Comparison of ENCODE assay signal across 1 cellular context in the genomic region with DNA sequence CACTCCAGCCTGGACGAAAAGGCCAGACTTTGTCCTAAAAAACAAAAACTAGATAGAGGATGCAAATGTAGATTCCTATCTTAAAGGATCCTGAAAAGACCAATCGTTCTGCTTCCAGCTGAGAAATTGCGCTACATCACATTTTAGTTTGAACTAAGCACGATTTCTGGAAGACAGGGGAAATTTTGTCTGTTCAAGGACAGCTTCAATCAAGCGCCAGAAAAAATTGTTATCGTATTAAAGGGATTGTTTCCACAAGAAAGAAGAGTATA.
TF ChIP-seq lines count a peak whose summit lies in the region.

No MANE protein-coding gene starts in this region.

TF ChIP-seq in GM23338, 12 proteins besides CTCF, POLR2A, EP300 and RAD21 (continued from another document):
- TF ChIP-seq, protein P1, sequence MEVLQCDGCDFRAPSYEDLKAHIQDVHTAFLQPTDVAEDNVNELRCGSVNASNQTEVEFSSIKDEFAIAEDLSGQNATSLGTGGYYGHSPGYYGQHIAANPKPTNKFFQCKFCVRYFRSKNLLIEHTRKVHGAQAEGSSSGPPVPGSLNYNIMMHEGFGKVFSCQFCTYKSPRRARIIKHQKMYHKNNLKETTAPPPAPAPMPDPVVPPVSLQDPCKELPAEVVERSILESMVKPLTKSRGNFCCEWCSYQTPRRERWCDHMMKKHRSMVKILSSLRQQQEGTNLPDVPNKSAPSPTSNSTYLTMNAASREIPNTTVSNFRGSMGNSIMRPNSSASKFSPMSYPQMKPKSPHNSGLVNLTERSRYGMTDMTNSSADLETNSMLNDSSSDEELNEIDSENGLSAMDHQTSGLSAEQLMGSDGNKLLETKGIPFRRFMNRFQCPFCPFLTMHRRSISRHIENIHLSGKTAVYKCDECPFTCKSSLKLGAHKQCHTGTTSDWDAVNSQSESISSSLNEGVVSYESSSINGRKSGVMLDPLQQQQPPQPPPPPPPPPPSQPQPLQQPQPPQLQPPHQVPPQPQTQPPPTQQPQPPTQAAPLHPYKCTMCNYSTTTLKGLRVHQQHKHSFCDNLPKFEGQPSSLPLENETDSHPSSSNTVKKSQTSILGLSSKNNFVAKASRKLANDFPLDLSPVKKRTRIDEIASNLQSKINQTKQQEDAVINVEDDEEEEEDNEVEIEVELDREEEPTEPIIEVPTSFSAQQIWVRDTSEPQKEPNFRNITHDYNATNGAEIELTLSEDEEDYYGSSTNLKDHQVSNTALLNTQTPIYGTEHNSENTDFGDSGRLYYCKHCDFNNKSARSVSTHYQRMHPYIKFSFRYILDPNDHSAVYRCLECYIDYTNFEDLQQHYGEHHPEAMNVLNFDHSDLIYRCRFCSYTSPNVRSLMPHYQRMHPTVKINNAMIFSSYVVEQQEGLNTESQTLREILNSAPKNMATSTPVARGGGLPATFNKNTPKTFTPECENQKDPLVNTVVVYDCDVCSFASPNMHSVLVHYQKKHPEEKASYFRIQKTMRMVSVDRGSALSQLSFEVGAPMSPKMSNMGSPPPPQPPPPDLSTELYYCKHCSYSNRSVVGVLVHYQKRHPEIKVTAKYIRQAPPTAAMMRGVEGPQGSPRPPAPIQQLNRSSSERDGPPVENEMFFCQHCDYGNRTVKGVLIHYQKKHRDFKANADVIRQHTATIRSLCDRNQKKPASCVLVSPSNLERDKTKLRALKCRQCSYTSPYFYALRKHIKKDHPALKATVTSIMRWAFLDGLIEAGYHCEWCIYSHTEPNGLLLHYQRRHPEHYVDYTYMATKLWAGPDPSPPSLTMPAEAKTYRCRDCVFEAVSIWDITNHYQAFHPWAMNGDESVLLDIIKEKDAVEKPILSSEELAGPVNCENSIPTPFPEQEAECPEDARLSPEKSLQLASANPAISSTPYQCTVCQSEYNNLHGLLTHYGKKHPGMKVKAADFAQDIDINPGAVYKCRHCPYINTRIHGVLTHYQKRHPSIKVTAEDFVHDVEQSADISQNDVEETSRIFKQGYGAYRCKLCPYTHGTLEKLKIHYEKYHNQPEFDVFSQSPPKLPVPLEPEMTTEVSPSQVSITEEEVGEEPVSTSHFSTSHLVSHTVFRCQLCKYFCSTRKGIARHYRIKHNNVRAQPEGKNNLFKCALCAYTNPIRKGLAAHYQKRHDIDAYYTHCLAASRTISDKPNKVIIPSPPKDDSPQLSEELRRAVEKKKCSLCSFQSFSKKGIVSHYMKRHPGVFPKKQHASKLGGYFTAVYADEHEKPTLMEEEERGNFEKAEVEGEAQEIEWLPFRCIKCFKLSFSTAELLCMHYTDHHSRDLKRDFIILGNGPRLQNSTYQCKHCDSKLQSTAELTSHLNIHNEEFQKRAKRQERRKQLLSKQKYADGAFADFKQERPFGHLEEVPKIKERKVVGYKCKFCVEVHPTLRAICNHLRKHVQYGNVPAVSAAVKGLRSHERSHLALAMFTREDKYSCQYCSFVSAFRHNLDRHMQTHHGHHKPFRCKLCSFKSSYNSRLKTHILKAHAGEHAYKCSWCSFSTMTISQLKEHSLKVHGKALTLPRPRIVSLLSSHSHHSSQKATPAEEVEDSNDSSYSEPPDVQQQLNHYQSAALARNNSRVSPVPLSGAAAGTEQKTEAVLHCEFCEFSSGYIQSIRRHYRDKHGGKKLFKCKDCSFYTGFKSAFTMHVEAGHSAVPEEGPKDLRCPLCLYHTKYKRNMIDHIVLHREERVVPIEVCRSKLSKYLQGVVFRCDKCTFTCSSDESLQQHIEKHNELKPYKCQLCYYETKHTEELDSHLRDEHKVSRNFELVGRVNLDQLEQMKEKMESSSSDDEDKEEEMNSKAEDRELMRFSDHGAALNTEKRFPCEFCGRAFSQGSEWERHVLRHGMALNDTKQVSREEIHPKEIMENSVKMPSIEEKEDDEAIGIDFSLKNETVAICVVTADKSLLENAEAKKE (CRISPR knock-in tag; IDR thresholded peaks at IDR 0.05), result no peak
- TF ChIP-seq NANOG (IDR thresholded peaks at IDR 0.05; ENCODE audit: borderline replicate concordance) (no peak), STAT1 (IDR thresholded peaks at IDR 0.05; ENCODE audit: unreplicated experiment) (no peak), CREB1 (CRISPR knock-in tag; IDR thresholded peaks at IDR 0.05; ENCODE audit: low read depth) (no peak), ZNF114 (CRISPR knock-in tag; IDR thresholded peaks at IDR 0.05) (no peak), POLR2AphosphoS5 (IDR thresholded peaks at IDR 0.05; ENCODE audit: low read depth) (no peak), EZH2phosphoT487 (IDR thresholded peaks at IDR 0.05; ENCODE audit: unreplicated experiment) (no peak)
